In the genomic region with DNA sequence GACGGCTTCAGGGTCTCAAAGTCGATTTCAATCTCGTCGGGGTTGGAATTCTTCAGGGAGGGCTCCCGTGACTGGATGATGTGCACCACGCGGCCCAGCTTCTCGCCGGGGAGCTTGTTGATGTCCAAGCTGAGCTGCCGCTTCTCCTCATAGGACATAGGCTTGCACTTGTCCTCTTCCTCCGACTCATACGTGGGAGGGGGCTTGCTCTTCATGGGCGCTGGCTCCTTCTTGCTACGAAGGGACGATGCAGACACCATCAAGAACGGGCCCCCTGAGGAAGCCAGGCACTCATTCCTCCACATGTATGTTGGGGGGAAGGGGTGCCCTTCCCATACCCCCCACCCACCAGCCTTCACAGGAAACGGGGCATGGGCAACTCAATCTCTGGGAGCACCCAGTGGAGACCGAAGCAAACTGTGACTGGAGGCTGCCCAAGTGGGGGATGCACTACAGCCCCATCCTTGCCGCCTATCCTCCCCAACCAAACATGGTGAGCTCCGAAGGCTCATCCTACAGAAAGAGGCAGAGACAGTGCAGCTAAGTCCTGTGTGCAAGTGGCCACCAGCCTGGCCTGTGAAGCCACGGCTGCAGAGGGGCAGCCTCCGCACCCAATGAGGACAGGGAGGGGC, we compare ENCODE assay signal across 22 cellular contexts. TPM values are rescaled to one million over a fixed set of nuclear protein-coding genes. Genes with fewer than 3 reads are reported as not detected.
"Had no signal": no experiment of that assay in that cellular context is flagged by ENCODE, and none has a peak within 500 bp of the region (broad histone marks: within the 10 kb centered on the region; RNA-seq: fewer than 3 reads in every experiment).

No MANE protein-coding gene starts in this region.

- H3K27ac Mint-ChIP-seq: activated CD4-positive, alpha-beta T cell treated with anti-CD3 and anti-CD28 coated beads, Interleukin-2, amount 10 ng/mL, durations not matched to agents 24 days and 14 days; activated CD8-positive, alpha-beta T cell treated with anti-CD3 and anti-CD28 coated beads for 36 hours; stimulated activated naive CD8-positive, alpha-beta T cell treated with anti-CD3 and anti-CD28 coated beads, Interleukin-15, Interleukin-2, amounts not matched to agents 100 ng/mL and 50 ng/mL, for 24 hours had no signal

- H3K27me3 Mint-ChIP-seq: activated CD4-positive, alpha-beta T cell treated with anti-CD3 and anti-CD28 coated beads, Interleukin-2, amount 10 ng/mL, durations not matched to agents 24 days and 14 days; activated CD8-positive, alpha-beta T cell treated with anti-CD3 and anti-CD28 coated beads for 36 hours; stimulated activated naive CD8-positive, alpha-beta T cell treated with anti-CD3 and anti-CD28 coated beads, Interleukin-15, Interleukin-2, amounts not matched to agents 100 ng/mL and 50 ng/mL, for 24 hours had no signal

- H3K9me3 Mint-ChIP-seq: activated CD4-positive, alpha-beta T cell treated with anti-CD3 and anti-CD28 coated beads, Interleukin-2, amount 10 ng/mL, durations not matched to agents 24 days and 14 days; activated CD8-positive, alpha-beta T cell treated with anti-CD3 and anti-CD28 coated beads for 36 hours; stimulated activated naive CD8-positive, alpha-beta T cell treated with anti-CD3 and anti-CD28 coated beads, Interleukin-15, Interleukin-2, amounts not matched to agents 100 ng/mL and 50 ng/mL, for 24 hours had no signal

- H3K9ac ChIP-seq: parathyroid adenoma had no signal

- H3K27ac ChIP-seq: cardiac muscle cell, heart left ventricle, left lung, parathyroid adenoma had no signal

- H3K9me3 ChIP-seq: heart left ventricle, left lung, tibial nerve, uterus had no signal

- DNase-seq: activated CD4-positive, alpha-beta T cell treated with anti-CD3 and anti-CD28 coated beads, Interleukin-2, amount 10 ng/mL, durations not matched to agents 24 days and 14 days; activated CD8-positive, alpha-beta T cell treated with anti-CD3 and anti-CD28 coated beads for 36 hours; activated effector memory CD4-positive, alpha-beta T cell treated with Interleukin-2 at 50 U/mL for 16 hours; activated naive CD4-positive, alpha-beta T cell treated with anti-CD3 and anti-CD28 coated beads, Interleukin-2, amount 50 U/mL, for 16 hours; activated T-cell treated with anti-CD3 and anti-CD28 coated beads, Interleukin-2, amount 50 U/mL, for 48 hours; dorsolateral prefrontal cortex; erythroblast; foreskin melanocyte; heart left ventricle; midbrain; stimulated activated CD4-positive, alpha-beta T cell treated with anti-CD3 and anti-CD28 coated beads, Interleukin-12 subunit alpha, Interleukin-12 subunit beta, amount 100 ng/mL, for 4 hours; stimulated activated CD4-positive, alpha-beta T cell treated with anti-CD3 and anti-CD28 coated beads, Interleukin-2, amount 100 ng/mL, for 24 hours; T1000; uterus had no signal

- H2AFZ ChIP-seq: parathyroid adenoma had no signal

- H3K4me1 Mint-ChIP-seq: activated CD4-positive, alpha-beta T cell treated with anti-CD3 and anti-CD28 coated beads, Interleukin-2, amount 10 ng/mL, durations not matched to agents 24 days and 14 days had no signal

- H3K36me3 ChIP-seq: uterus had no signal

- H3K4me3 ChIP-seq: cardiac muscle cell, dorsolateral prefrontal cortex, heart left ventricle, left lung, tibial nerve, uterus had no signal

- ATAC-seq: activated CD8-positive, alpha-beta T cell treated with anti-CD3 and anti-CD28 coated beads for 36 hours; heart left ventricle; left lung had no signal

- H3K4me3 Mint-ChIP-seq: activated CD4-positive, alpha-beta T cell treated with anti-CD3 and anti-CD28 coated beads, Interleukin-2, amount 10 ng/mL, durations not matched to agents 24 days and 14 days; activated CD8-positive, alpha-beta T cell treated with anti-CD3 and anti-CD28 coated beads for 36 hours; stimulated activated naive CD8-positive, alpha-beta T cell treated with anti-CD3 and anti-CD28 coated beads, Interleukin-15, Interleukin-2, amounts not matched to agents 100 ng/mL and 50 ng/mL, for 24 hours had no signal

- H3K27me3 ChIP-seq: cardiac muscle cell, dorsolateral prefrontal cortex, heart left ventricle, left lung, tibial nerve, uterus had no signal

RNA-seq across cellular contexts. Expression of a gene that starts 23.2 kb away (rescaled TPM):
- total RNA-seq: activated CD8-positive, alpha-beta T cell treated with anti-CD3 and anti-CD28 coated beads for 36 hours; lung microvascular endothelial cell; myocyte; T-helper 1 cell treated with Interleukin-12 subunit alpha and Interleukin-12 subunit beta and Interleukin-4 antibody, amounts not matched to agents 30 ng/mL and 1 ng/mL, for 36 hours had no signal

RNA-seq across cellular contexts. Expression of a gene that starts 54.7 kb away (rescaled TPM):
- total RNA-seq: activated CD4-positive, alpha-beta T cell treated with anti-CD3 and anti-CD28 coated beads, Interleukin-2, amount 10 ng/mL, durations not matched to agents 24 days and 14 days; T-helper 1 cell treated with Interleukin-12 subunit alpha and Interleukin-12 subunit beta and Interleukin-4 antibody, amounts not matched to agents 30 ng/mL and 1 ng/mL, for 36 hours had no signal
